9 cellular contexts compared by ENCODE assay signal in the genomic region with DNA sequence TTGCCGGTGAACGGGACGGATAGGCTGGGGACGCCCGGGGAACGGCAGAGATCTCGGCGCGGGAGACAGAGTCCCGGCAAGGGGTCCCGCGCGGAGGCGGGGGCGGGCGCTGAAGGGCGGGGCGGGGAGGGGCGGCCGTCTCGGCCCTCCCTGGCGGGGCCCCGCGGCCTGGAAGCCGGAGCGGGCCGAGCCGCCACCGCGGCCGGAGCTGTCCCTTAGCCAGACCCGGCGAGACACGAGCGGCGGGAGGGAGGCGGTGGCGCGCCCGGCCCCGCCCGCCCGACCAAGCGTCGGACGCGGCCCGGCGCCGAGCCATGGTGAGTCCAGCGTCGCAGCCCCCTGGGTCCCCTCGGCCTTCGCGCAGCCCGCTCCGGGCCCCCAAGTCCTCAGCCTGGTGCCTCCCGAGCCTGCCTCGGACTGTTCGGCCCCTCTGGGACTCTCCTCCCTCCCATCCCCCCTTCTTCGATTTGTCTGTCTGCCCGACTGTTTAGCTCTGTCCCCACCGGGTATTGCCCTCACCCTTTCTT. TPM values are rescaled to one million over a fixed set of nuclear protein-coding genes. Genes with fewer than 3 reads are reported as not detected.
DNase-seq lines count a peak whose midpoint lies in the region; ATAC-seq, FAIRE-seq and TF ChIP-seq lines count a peak whose summit lies in the region.
"Had no signal": no experiment of that assay in that cellular context is flagged by ENCODE, and none has a peak within 500 bp of the region (broad histone marks: within the 10 kb centered on the region; RNA-seq: fewer than 3 reads in every experiment).

Gene ARHGEF40 (plus strand): TSS at position 222 of the 527 bp plus-strand sequence. CDS start 93 bp downstream, at position 315.

- no peaks in the 10 kb centered on the region for H3K9me1 ChIP-seq in K562 (ENCODE audit: control insufficient read depth, insufficient read depth, low read length)

- H3K4me3 ChIP-seq in K562 = peak within 1 kb of the TSS; percentile 41

- BruUV-seq in K562 (replicated peaks; lab: Mats Ljungman, UMichigan) = no TSS peak

- intact Hi-C loops in K562 (cut with micrococcal nuclease) = no loop called here

- H3K36me3 ChIP-seq in K562 (ENCODE audit: control insufficient read depth, insufficient read depth, low read length) = no peaks in the 10 kb centered on the region

- ATAC-seq in K562 = peak; percentile 81
- ATAC-seq in HG02798 (IDR thresholded peaks at IDR 0.05; ENCODE audit: poor library complexity, unreplicated experiment) = no peak

- no peaks in the 10 kb centered on the region; the same call in 2 of the 3 replicates for H3K79me2 ChIP-seq in K562 (ENCODE audit: control insufficient read depth, insufficient read depth, low read length)

- H3K27me3 ChIP-seq in K562 (ENCODE audit: control insufficient read depth in 2 of 2, insufficient read depth in 2 of 2, low read length in 2 of 2) = no peaks in the 10 kb centered on the region

- POLR2A ChIA-PET in K562 (lab: Yijun Ruan, JAX) = interaction anchor here (0.5 to 1.9 kb wide), 6 partner anchors 9 to 139 kb away, joined by 3 to 6 read pairs (median 4); partner anchors contain the start of gene RNASE8

- H3K9me3 ChIP-seq in K562 (replicated peaks; ENCODE audit: control insufficient read depth, insufficient read depth, low read depth, low read length) = no peaks in the 10 kb centered on the region

- no peak for TF ChIP-seq RAD21 in K562 (CRISPR knock-in tag; conservative IDR thresholded peaks at IDR 0.05 in 1 of 2, IDR thresholded peaks at IDR 0.05 in 1 of 2)

- FAIRE-seq in K562 (lab: Jason Lieb, UNC) = no peak
- FAIRE-seq: islet of Langerhans had no signal

- peak within 1 kb of the TSS; percentile 87 for H2AFZ ChIP-seq in K562 (ENCODE audit: low read depth, low read length)

- TF ChIP-seq CTCF in K562 (IDR thresholded peaks at IDR 0.05 in 2 of 3, conservative IDR thresholded peaks at IDR 0.05 in 1 of 3; ENCODE audit: insufficient read depth in 2 of 3, low read depth in 1 of 3, low read length in 3 of 3) = no peak
- no peak for TF ChIP-seq CTCF in progenitor cell of endocrine pancreas (IDR thresholded peaks at IDR 0.05; ENCODE audit: unreplicated experiment)

- no peak within 1 kb of the TSS; the same call in 2 of the 3 replicates for H3K27ac ChIP-seq in K562 (ENCODE audit: extremely low read depth, low read depth, low read length)

- H3K4me1 Mint-ChIP-seq in progenitor cell of endocrine pancreas (ENCODE audit: low read depth) = peaks cover 24% of the 10 kb centered on the region

- DNase-seq in activated CD4-positive, alpha-beta T cell treated with anti-CD3 and anti-CD28 coated beads for 48 hours = peak; percentile 30
- no peak for DNase-seq in activated CD4-positive, alpha-beta T cell treated with anti-CD3 and anti-CD28 coated beads for 1 hour
- peak; percentile 56 for DNase-seq in NCI-H774 (lab: John Stamatoyannopoulos, UW)
- peak; percentile 58 to 81 (median 72) for DNase-seq in K562 (ENCODE audit: extremely low read depth in 1 of 4, low spot score in 3 of 4)
- peak in 47 of 51 donors; percentile 13 to 85 (median 69) for DNase-seq in hypothalamus (lab: John Stamatoyannopoulos, UW)
- peak; percentile 36 for DNase-seq in progenitor cell of endocrine pancreas (ENCODE audit: low spot score, unreplicated experiment)
- no peak for DNase-seq in 8988T

- no peak for TF ChIP-seq EP300 in K562 (IDR thresholded peaks at IDR 0.05; ENCODE audit: low read length)

- H3K4me2 ChIP-seq in K562 (ENCODE audit: insufficient read depth, low read length) = peak within 1 kb of the TSS; percentile 72

- H3K27ac Mint-ChIP-seq in progenitor cell of endocrine pancreas = peak within 1 kb of the TSS; percentile 92

- peak within 1 kb of the TSS; percentile 38 to 91; a peak in 3 of 4 replicates for H3K9ac ChIP-seq in K562 (ENCODE audit: insufficient read depth in 1 of 2, low read depth in 2 of 2, low read length in 2 of 2)

- peaks cover 7% of the 10 kb centered on the region for H3K36me3 Mint-ChIP-seq in progenitor cell of endocrine pancreas (ENCODE audit: insufficient read depth)

- H3K4me1 ChIP-seq in K562 (replicated peaks in 1 of 2; ENCODE audit: control insufficient read depth in 2 of 2, insufficient read depth in 2 of 2, low read length in 2 of 2) = peaks cover 2 to 41% of the 10 kb centered on the region in 2 experiments; a peak in 3 of 5 replicates

- H3K9me3 Mint-ChIP-seq in progenitor cell of endocrine pancreas (ENCODE audit: low read depth) = no peaks in the 10 kb centered on the region

- peaks cover 21% of the 10 kb centered on the region for H3K27me3 Mint-ChIP-seq in progenitor cell of endocrine pancreas

- no peak for TF ChIP-seq POLR2A in K562 (conservative IDR thresholded peaks at IDR 0.05)

- no peaks in the 10 kb centered on the region for H4K20me1 ChIP-seq in K562 (replicated peaks; ENCODE audit: control insufficient read depth, insufficient read depth, low read length)

- no CpG with 5 or more reads among the region's 63 CpGs for WGBS in K562 (ENCODE audit: insufficient coverage, low coverage, missing lambda C conversion rate)

- in situ Hi-C loops in K562 (cut with MboI) = no loop called here

- H3K4me3 Mint-ChIP-seq in progenitor cell of endocrine pancreas (ENCODE audit: low read depth) = peak within 1 kb of the TSS; percentile 87

- CTCF ChIA-PET in K562 (lab: Yijun Ruan, JAX; ENCODE audit: low intra/inter-chr PET ratio) = interaction anchor here (1.9 to 4.6 kb wide), 2 partner anchors 22 to 36 kb away, joined by 10 to 54 read pairs; no protein-coding TSS in a partner anchor

TF ChIP-seq in K562, 482 proteins besides CTCF, POLR2A, EP300 and RAD21 (continues in another document):
- TF ChIP-seq HNRNPLL (IDR thresholded peaks at IDR 0.05; ENCODE audit: low read depth, low read length, poor library complexity, severe bottlenecking) (no peak), EGR1 (conservative IDR thresholded peaks at IDR 0.05) (peak; percentile 38; the same call in 1 of the 2 replicates), E2F3 (CRISPR knock-in tag; IDR thresholded peaks at IDR 0.05) (no peak), ZNF77 (CRISPR knock-in tag; IDR thresholded peaks at IDR 0.05) (no peak), ZNF436 (CRISPR knock-in tag; IDR thresholded peaks at IDR 0.05) (no peak), ZNF184 (CRISPR knock-in tag; IDR thresholded peaks at IDR 0.05) (no peak), RFX7 (CRISPR knock-in tag; IDR thresholded peaks at IDR 0.05) (no peak), U2AF1 (optimal IDR thresholded peaks at IDR 0.05; ENCODE audit: low read depth, low read length) (no peak), NCOA6 (IDR thresholded peaks at IDR 0.05) (no peak), ARID2 (IDR thresholded peaks at IDR 0.05) (no peak), ZNF696 (CRISPR knock-in tag; conservative IDR thresholded peaks at IDR 0.05) (no peak)
- TF ChIP-seq, protein P1, sequence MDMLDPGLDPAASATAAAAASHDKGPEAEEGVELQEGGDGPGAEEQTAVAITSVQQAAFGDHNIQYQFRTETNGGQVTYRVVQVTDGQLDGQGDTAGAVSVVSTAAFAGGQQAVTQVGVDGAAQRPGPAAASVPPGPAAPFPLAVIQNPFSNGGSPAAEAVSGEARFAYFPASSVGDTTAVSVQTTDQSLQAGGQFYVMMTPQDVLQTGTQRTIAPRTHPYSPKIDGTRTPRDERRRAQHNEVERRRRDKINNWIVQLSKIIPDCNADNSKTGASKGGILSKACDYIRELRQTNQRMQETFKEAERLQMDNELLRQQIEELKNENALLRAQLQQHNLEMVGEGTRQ (CRISPR knock-in tag; IDR thresholded peaks at IDR 0.05) = no peak
- TF ChIP-seq, protein P2, sequence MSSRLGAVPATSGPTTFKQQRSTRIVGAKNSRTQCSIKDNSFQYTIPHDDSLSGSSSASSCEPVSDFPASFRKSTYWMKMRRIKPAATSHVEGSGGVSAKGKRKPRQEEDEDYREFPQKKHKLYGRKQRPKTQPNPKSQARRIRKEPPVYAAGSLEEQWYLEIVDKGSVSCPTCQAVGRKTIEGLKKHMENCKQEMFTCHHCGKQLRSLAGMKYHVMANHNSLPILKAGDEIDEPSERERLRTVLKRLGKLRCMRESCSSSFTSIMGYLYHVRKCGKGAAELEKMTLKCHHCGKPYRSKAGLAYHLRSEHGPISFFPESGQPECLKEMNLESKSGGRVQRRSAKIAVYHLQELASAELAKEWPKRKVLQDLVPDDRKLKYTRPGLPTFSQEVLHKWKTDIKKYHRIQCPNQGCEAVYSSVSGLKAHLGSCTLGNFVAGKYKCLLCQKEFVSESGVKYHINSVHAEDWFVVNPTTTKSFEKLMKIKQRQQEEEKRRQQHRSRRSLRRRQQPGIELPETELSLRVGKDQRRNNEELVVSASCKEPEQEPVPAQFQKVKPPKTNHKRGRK (tag; IDR thresholded peaks at IDR 0.05) = peak; percentile 61

RNA-seq across cellular contexts. Expression of gene ARHGEF40, which starts in this region (rescaled TPM):
- 6.3 and 19.5 TPM in 2 replicates for total RNA-seq in K562 (2011; cell fraction: chromatin; rRNA removed; ENCODE audit: low replicate concordance)
- total RNA-seq in K562 (2011; cell fraction: nucleolus; rRNA removed) = 8.9 and 9.8 TPM in 2 replicates
- total RNA-seq in K562 (2011; cell fraction: nucleoplasm; rRNA removed) = 7.5 and 9.5 TPM in 2 replicates
- total RNA-seq in K562 (2014; rRNA removed) (3.9 and 4.0 TPM in 2 replicates), K562 (2014; rRNA removed; fragmentation: Illumina TruSeq; extraction: Trizol) (2.3 and 2.9 TPM in 2 replicates), K562 (2015; rRNA removed; fragmentation: Illumina TruSeq; extraction: Trizol) (3.3 and 3.7 TPM in 2 replicates), K562 (2021) (4.6 and 6.3 TPM in 2 replicates), progenitor cell of endocrine pancreas (57.3 and 65.3 TPM in 2 replicates)
- polyA plus RNA-seq in K562 (2011; rRNA removed) (3.8 and 4.0 TPM in 2 replicates), K562 (2014; fragmentation: Illumina TruSeq; extraction: Trizol) (4.6 and 5.0 TPM in 2 replicates), K562 (2014; fragmentation: Nextera tagmentation; extraction: Ambion mirVana) (under 1 TPM; 0.42 to 0.55 TPM), K562 (2014; rRNA removed) (4.6 and 4.7 TPM in 2 replicates)
- 5.6 and 9.9 TPM in 2 replicates for polyA plus RNA-seq in K562 (2011; cell fraction: cytosol; rRNA removed)
- 18.5 and 28.6 TPM in 2 replicates for polyA plus RNA-seq in K562 (2011; cell fraction: nucleus; rRNA removed)
- polyA plus RNA-seq in K562 (2012) = 3.6 and 7.8 TPM in 2 replicates
- polyA minus RNA-seq in K562 (2011; rRNA and poly(A)+ RNA removed) = 2.2 and 3.0 TPM in 2 replicates
- polyA minus RNA-seq in K562 (2011; cell fraction: cytosol; rRNA and poly(A)+ RNA removed) = 1.8 and 2.2 TPM in 2 replicates
- polyA minus RNA-seq in K562 (2011; cell fraction: nucleus; rRNA and poly(A)+ RNA removed) = 3.9 and 4.0 TPM in 2 replicates

Comparison
In these comparisons a context has a peak if more than half of its experiments do, and no peak if none do; other contexts are left out.
1. DNase-seq: peak in activated CD4-positive, alpha-beta T cell treated with anti-CD3 and anti-CD28 coated beads for 48 hours (single experiment), NCI-H774 (single experiment), K562 (4 of 4), hypothalamus (47 of 51) and progenitor cell of endocrine pancreas (single experiment); none in activated CD4-positive, alpha-beta T cell treated with anti-CD3 and anti-CD28 coated beads for 1 hour (single experiment) and 8988T (single experiment).